ENCODE assay signal across 1 cellular context in genomic region chr2:188076149-188077056, GRCh38.
TF ChIP-seq lines count a peak whose summit lies in the region.

No MANE protein-coding gene starts in this region.

TF ChIP-seq in GM12878, 131 proteins besides CTCF, POLR2A, EP300 and RAD21 (continued from another document and continues in another):
- TF ChIP-seq KDM1A (IDR thresholded peaks at IDR 0.05; ENCODE audit: borderline replicate concordance) (no peak), RELB (IDR thresholded peaks at IDR 0.05; ENCODE audit: low read depth) (no peak), BMI1 (IDR thresholded peaks at IDR 0.05; ENCODE audit: borderline replicate concordance) (no peak), MXI1 (IDR thresholded peaks at IDR 0.05; ENCODE audit: low read depth, low read length) (no peak), ELK1 (IDR thresholded peaks at IDR 0.05; ENCODE audit: low read depth, low read length) (no peak), TCF12 (IDR thresholded peaks at IDR 0.05; ENCODE audit: low read depth, low read length) (no peak), STAT3 (IDR thresholded peaks at IDR 0.05; ENCODE audit: low read depth, low read length) (no peak), EED (IDR thresholded peaks at IDR 0.05; ENCODE audit: low read depth) (no peak), CREM (IDR thresholded peaks at IDR 0.05; ENCODE audit: low read depth) (peak; percentile 68; the same call in 1 of the 2 replicates), SUPT20H (IDR thresholded peaks at IDR 0.05; ENCODE audit: borderline replicate concordance, control insufficient read depth, low read depth, low read length) (no peak), YY1 (IDR thresholded peaks at IDR 0.05; ENCODE audit: low read depth, low read length) (no peak), SP1 (IDR thresholded peaks at IDR 0.05; ENCODE audit: low read depth, low read length) (no peak), IKZF1 (conservative IDR thresholded peaks at IDR 0.05) (no peak), LARP7 (IDR thresholded peaks at IDR 0.05) (no peak), MEF2A (IDR thresholded peaks at IDR 0.05; ENCODE audit: insufficient read depth, low read depth, low read length) (peak; percentile 98), GABPA (IDR thresholded peaks at IDR 0.05; ENCODE audit: low read depth) (peak; percentile 65), CREB1 (IDR thresholded peaks at IDR 0.05; ENCODE audit: low read depth) (0 out of 2 replicates have a peak, but pooled peaks have one; percentile 15), POU2F2 (IDR thresholded peaks at IDR 0.05; ENCODE audit: borderline replicate concordance, low read depth, low read length) (no peak), ETV6 (conservative IDR thresholded peaks at IDR 0.05 in 1 of 2, IDR thresholded peaks at IDR 0.05 in 1 of 2; ENCODE audit: borderline replicate concordance in 1 of 2, low read depth in 1 of 2) (no peak), RAD51 (IDR thresholded peaks at IDR 0.05) (no peak), MTA2 (IDR thresholded peaks at IDR 0.05; ENCODE audit: low read depth) (no peak), NFYA (IDR thresholded peaks at IDR 0.05; ENCODE audit: borderline replicate concordance, low read depth, low read length) (no peak), NFXL1 (IDR thresholded peaks at IDR 0.05; ENCODE audit: borderline replicate concordance) (no peak), POLR2AphosphoS2 (IDR thresholded peaks at IDR 0.05; ENCODE audit: low read depth, low read length) (no peak), CBFB (IDR thresholded peaks at IDR 0.05; ENCODE audit: low read depth) (no peak), EZH2 (IDR thresholded peaks at IDR 0.05; ENCODE audit: borderline replicate concordance, control insufficient read depth, low read depth, low read length) (no peak), CBX5 (IDR thresholded peaks at IDR 0.05; ENCODE audit: low read depth) (peak; percentile 71; the same call in 1 of the 2 replicates), SMAD1 (IDR thresholded peaks at IDR 0.05; ENCODE audit: low read depth, partially characterized antibody) (no peak), TCF3 (IDR thresholded peaks at IDR 0.05; ENCODE audit: borderline replicate concordance, insufficient read depth, low read depth, low read length) (no peak), ZNF217 (IDR thresholded peaks at IDR 0.05) (no peak), RCOR1 (conservative IDR thresholded peaks at IDR 0.05; ENCODE audit: low read depth, low read length) (no peak), GATAD2B (conservative IDR thresholded peaks at IDR 0.05; ENCODE audit: low read depth) (no peak), MTA3 (IDR thresholded peaks at IDR 0.05; ENCODE audit: borderline replicate concordance, low read length) (peak; percentile 77; the same call in 1 of the 2 replicates), ASH2L (IDR thresholded peaks at IDR 0.05; ENCODE audit: borderline replicate concordance, low read depth) (no peak), SREBF2 (IDR thresholded peaks at IDR 0.05; ENCODE audit: low read length) (no peak), FOXM1 (IDR thresholded peaks at IDR 0.05; ENCODE audit: low read depth, low read length) (peak; percentile 93; the same call in 1 of the 2 replicates), TAF1 (IDR thresholded peaks at IDR 0.05; ENCODE audit: borderline replicate concordance, low read depth, low read length) (no peak), PML (IDR thresholded peaks at IDR 0.05; ENCODE audit: low read length) (no peak), CHD1 (IDR thresholded peaks at IDR 0.05; ENCODE audit: low read depth, low read length) (no peak), SREBF1 (IDR thresholded peaks at IDR 0.05; ENCODE audit: low read length) (no peak), CBX3 (IDR thresholded peaks at IDR 0.05; ENCODE audit: borderline replicate concordance, low read depth) (no peak), DPF2 (IDR thresholded peaks at IDR 0.05) (no peak), BCL11A (IDR thresholded peaks at IDR 0.05; ENCODE audit: low read depth, low read length) (peak; percentile 28; the same call in 1 of the 2 replicates), SMARCA5 (IDR thresholded peaks at IDR 0.05) (no peak), KAT2A (conservative IDR thresholded peaks at IDR 0.05; ENCODE audit: control insufficient read depth, low read depth, low read length) (no peak), BHLHE40 (IDR thresholded peaks at IDR 0.05; ENCODE audit: borderline replicate concordance in 1 of 2, low read depth in 2 of 2, low read length in 1 of 2) (no peak), ZNF622 (IDR thresholded peaks at IDR 0.05) (no peak), MYB (IDR thresholded peaks at IDR 0.05; ENCODE audit: borderline replicate concordance, low read depth, low read length) (no peak), IRF5 (IDR thresholded peaks at IDR 0.05; ENCODE audit: borderline replicate concordance) (no peak), NR2F1 (conservative IDR thresholded peaks at IDR 0.05) (no peak), CHD2 (IDR thresholded peaks at IDR 0.05; ENCODE audit: borderline replicate concordance, low read depth, low read length) (no peak), NFIC (IDR thresholded peaks at IDR 0.05; ENCODE audit: low read depth, low read length) (peak; percentile 97)
- TF ChIP-seq, protein P1, sequence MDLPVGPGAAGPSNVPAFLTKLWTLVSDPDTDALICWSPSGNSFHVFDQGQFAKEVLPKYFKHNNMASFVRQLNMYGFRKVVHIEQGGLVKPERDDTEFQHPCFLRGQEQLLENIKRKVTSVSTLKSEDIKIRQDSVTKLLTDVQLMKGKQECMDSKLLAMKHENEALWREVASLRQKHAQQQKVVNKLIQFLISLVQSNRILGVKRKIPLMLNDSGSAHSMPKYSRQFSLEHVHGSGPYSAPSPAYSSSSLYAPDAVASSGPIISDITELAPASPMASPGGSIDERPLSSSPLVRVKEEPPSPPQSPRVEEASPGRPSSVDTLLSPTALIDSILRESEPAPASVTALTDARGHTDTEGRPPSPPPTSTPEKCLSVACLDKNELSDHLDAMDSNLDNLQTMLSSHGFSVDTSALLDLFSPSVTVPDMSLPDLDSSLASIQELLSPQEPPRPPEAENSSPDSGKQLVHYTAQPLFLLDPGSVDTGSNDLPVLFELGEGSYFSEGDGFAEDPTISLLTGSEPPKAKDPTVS (IDR thresholded peaks at IDR 0.05; ENCODE audit: low read depth, low read length), result no peak
- TF ChIP-seq, protein P2, sequence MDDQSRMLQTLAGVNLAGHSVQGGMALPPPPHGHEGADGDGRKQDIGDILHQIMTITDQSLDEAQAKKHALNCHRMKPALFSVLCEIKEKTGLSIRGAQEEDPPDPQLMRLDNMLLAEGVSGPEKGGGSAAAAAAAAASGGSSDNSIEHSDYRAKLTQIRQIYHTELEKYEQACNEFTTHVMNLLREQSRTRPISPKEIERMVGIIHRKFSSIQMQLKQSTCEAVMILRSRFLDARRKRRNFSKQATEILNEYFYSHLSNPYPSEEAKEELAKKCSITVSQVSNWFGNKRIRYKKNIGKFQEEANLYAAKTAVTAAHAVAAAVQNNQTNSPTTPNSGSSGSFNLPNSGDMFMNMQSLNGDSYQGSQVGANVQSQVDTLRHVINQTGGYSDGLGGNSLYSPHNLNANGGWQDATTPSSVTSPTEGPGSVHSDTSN (IDR thresholded peaks at IDR 0.05; ENCODE audit: insufficient replicate concordance, low read depth, low read length), result no peak
- TF ChIP-seq, protein P3, sequence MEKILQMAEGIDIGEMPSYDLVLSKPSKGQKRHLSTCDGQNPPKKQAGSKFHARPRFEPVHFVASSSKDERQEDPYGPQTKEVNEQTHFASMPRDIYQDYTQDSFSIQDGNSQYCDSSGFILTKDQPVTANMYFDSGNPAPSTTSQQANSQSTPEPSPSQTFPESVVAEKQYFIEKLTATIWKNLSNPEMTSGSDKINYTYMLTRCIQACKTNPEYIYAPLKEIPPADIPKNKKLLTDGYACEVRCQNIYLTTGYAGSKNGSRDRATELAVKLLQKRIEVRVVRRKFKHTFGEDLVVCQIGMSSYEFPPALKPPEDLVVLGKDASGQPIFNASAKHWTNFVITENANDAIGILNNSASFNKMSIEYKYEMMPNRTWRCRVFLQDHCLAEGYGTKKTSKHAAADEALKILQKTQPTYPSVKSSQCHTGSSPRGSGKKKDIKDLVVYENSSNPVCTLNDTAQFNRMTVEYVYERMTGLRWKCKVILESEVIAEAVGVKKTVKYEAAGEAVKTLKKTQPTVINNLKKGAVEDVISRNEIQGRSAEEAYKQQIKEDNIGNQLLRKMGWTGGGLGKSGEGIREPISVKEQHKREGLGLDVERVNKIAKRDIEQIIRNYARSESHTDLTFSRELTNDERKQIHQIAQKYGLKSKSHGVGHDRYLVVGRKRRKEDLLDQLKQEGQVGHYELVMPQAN (conservative IDR thresholded peaks at IDR 0.05), result no peak
- TF ChIP-seq, protein P4, sequence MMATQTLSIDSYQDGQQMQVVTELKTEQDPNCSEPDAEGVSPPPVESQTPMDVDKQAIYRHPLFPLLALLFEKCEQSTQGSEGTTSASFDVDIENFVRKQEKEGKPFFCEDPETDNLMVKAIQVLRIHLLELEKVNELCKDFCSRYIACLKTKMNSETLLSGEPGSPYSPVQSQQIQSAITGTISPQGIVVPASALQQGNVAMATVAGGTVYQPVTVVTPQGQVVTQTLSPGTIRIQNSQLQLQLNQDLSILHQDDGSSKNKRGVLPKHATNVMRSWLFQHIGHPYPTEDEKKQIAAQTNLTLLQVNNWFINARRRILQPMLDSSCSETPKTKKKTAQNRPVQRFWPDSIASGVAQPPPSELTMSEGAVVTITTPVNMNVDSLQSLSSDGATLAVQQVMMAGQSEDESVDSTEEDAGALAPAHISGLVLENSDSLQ (IDR thresholded peaks at IDR 0.05), result no peak
- TF ChIP-seq, protein P5, sequence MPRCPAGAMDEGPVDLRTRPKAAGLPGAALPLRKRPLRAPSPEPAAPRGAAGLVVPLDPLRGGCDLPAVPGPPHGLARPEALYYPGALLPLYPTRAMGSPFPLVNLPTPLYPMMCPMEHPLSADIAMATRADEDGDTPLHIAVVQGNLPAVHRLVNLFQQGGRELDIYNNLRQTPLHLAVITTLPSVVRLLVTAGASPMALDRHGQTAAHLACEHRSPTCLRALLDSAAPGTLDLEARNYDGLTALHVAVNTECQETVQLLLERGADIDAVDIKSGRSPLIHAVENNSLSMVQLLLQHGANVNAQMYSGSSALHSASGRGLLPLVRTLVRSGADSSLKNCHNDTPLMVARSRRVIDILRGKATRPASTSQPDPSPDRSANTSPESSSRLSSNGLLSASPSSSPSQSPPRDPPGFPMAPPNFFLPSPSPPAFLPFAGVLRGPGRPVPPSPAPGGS (IDR thresholded peaks at IDR 0.05; ENCODE audit: borderline replicate concordance, insufficient read depth, low read depth, low read length, poor library complexity, severe bottlenecking), result peak; percentile 30
- TF ChIP-seq, protein P6, sequence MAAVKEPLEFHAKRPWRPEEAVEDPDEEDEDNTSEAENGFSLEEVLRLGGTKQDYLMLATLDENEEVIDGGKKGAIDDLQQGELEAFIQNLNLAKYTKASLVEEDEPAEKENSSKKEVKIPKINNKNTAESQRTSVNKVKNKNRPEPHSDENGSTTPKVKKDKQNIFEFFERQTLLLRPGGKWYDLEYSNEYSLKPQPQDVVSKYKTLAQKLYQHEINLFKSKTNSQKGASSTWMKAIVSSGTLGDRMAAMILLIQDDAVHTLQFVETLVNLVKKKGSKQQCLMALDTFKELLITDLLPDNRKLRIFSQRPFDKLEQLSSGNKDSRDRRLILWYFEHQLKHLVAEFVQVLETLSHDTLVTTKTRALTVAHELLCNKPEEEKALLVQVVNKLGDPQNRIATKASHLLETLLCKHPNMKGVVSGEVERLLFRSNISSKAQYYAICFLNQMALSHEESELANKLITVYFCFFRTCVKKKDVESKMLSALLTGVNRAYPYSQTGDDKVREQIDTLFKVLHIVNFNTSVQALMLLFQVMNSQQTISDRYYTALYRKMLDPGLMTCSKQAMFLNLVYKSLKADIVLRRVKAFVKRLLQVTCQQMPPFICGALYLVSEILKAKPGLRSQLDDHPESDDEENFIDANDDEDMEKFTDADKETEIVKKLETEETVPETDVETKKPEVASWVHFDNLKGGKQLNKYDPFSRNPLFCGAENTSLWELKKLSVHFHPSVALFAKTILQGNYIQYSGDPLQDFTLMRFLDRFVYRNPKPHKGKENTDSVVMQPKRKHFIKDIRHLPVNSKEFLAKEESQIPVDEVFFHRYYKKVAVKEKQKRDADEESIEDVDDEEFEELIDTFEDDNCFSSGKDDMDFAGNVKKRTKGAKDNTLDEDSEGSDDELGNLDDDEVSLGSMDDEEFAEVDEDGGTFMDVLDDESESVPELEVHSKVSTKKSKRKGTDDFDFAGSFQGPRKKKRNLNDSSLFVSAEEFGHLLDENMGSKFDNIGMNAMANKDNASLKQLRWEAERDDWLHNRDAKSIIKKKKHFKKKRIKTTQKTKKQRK (IDR thresholded peaks at IDR 0.05; ENCODE audit: low read depth, low read length), result no peak
